14 cellular contexts compared by ENCODE assay signal in the genomic region with DNA sequence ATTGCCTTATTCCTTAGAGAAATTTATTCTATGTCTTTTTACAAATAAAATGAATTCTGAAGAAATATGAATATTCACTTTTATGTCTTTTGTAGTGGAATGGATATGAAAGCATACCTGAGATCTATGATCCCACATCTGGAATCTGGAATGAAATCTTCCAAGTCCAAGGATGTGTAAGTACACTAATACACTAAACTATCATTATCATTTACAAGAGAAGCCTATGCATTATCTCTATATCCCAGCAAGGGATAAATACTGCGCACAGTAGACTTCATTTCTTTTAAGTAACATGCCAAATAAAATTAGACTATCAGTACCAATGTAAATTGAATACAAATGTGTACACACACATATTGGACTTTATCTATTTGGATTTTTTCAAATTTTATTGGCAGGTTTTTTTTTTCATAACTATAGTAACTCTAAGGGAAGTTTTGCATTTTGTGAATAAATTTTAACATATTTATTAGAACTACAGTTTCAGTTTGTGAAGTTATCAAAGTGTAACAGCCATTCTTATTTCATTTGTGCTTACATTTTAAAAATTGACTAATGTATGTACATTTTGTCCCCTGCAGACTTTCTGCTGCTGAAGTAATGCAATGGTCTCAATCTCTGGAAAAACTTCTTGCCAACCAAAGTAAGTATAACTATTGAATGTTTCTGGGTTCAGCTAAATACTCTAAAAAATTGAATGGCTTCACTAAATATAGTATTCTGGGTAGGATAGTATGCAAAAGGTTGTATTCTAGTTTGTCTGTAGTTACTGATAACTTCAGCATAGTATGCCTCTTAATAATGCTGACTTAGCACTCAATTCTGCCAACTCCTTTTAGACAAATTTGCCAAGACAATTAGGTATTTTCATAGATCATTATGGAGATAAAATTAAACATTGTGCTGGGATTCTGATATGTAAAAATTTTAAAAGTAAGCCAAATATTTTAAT. TPM values are rescaled to one million over a fixed set of nuclear protein-coding genes. Genes with fewer than 3 reads are reported as not detected.
DNase-seq lines count a peak whose midpoint lies in the region; ATAC-seq, FAIRE-seq and TF ChIP-seq lines count a peak whose summit lies in the region.
"Had no signal": no experiment of that assay in that cellular context is flagged by ENCODE, and none has a peak within 500 bp of the region (broad histone marks: within the 10 kb centered on the region; RNA-seq: fewer than 3 reads in every experiment).

No MANE protein-coding gene starts in this region.

- TF ChIP-seq EP300 in GM12878 (IDR thresholded peaks at IDR 0.05; ENCODE audit: borderline replicate concordance in 1 of 2, control insufficient read depth in 1 of 2, low read depth in 2 of 2, low read length in 2 of 2), result no peak

- TSS peak; percentile 71 for BruUV-seq in GM12878 (replicated peaks; lab: Mats Ljungman, UMichigan)

- peak overlapping the region; percentile 96 to 98 (median 98) for H3K27ac Mint-ChIP-seq in CD4-positive, CD25-positive, alpha-beta regulatory T cell
- H3K27ac Mint-ChIP-seq in naive thymus-derived CD8-positive, alpha-beta T cell, result peak overlapping the region; percentile 54 to 97 (median 89)
- H3K27ac Mint-ChIP-seq: type B pancreatic cell had no signal

- H3K36me3 ChIP-seq in CD4-positive, CD25-positive, alpha-beta regulatory T cell (ENCODE audit: control insufficient read depth, insufficient read depth, low read length), result peaks cover 31% of the 10 kb centered on the region
- no peaks in the 10 kb centered on the region for H3K36me3 ChIP-seq in GM12878 (ENCODE audit: control insufficient read depth in 2 of 2, insufficient read depth in 2 of 2, low read length in 1 of 2)
- H3K36me3 ChIP-seq: SJSA1 had no signal

- peak; percentile 59 for FAIRE-seq in GM18507 (lab: Jason Lieb, UNC)
- no peak for FAIRE-seq in GM12878 (lab: Jason Lieb, UNC)

- H2AFZ ChIP-seq in GM12878 (ENCODE audit: control insufficient read depth, low read depth, low read length), result no peak overlapping the region

- peaks cover 45 to 87% (median 72%) of the 10 kb centered on the region in 4 donors for H3K4me1 Mint-ChIP-seq in CD4-positive, CD25-positive, alpha-beta regulatory T cell
- peaks cover 2 to 47% (median 23%) of the 10 kb centered on the region in 4 donors for H3K4me1 Mint-ChIP-seq in naive thymus-derived CD8-positive, alpha-beta T cell

- no peak for TF ChIP-seq RAD21 in GM12878 (IDR thresholded peaks at IDR 0.05; ENCODE audit: insufficient read depth, low read depth, low read length)

- peak overlapping the region; percentile 46 for H3K9ac ChIP-seq in GM12878 (ENCODE audit: control insufficient read depth, insufficient read depth, low read length)

- ATAC-seq in CD4-positive, CD25-positive, alpha-beta regulatory T cell (ENCODE audit: low read depth in 2 of 2), result no peak
- peak; percentile 2 for ATAC-seq in GM12878
- no peak for ATAC-seq in naive thymus-derived CD8-positive, alpha-beta T cell
- no peak for ATAC-seq in GM21528 (IDR thresholded peaks at IDR 0.05; ENCODE audit: low FRiP score, unreplicated experiment)

- WGBS in GM12878 (ENCODE audit: insufficient coverage, insufficient replicate concordance, low lambda C conversion rate, missing lambda C conversion rate), result 55% methylated on average over 1 of the region's 1 CpG

- intact Hi-C loops in GM12878 (cut with micrococcal nuclease; ENCODE audit: unreplicated experiment), result loop anchor here (5.0 kb wide), 1 partner anchor 546 kb away; the partner anchor contains the start of gene CDC73

- no peaks in the 10 kb centered on the region for H3K27me3 ChIP-seq in CD4-positive, CD25-positive, alpha-beta regulatory T cell (ENCODE audit: control insufficient read depth, insufficient read depth, low read length)
- no peaks in the 10 kb centered on the region for H3K27me3 ChIP-seq in GM12878 (replicated peaks in 1 of 2; ENCODE audit: control insufficient read depth in 2 of 2, insufficient read depth in 2 of 2, low read length in 1 of 2)

- CTCF ChIA-PET in GM12878 (lab: Yijun Ruan, JAX), result interaction anchor here (0.7 to 4.5 kb wide), 5 partner anchors 18 to 102 kb away, joined by 3 to 35 read pairs (median 9); no protein-coding TSS in a partner anchor

- H3K4me2 ChIP-seq in GM12878 (ENCODE audit: control insufficient read depth, insufficient read depth), result peak overlapping the region; percentile 69

- in situ Hi-C loops in GM12878 (cut with MboI), result no loop called here
- in situ Hi-C loops in KBM-7 (cut with MboI; ENCODE audit: low pct_unique_long_range_greater_than_20kb, low sequenced_read_pairs), result no loop called here

- DNase-seq in CD4-positive, CD25-positive, alpha-beta regulatory T cell, result peak in 1 of 3 donors; percentile 24
- DNase-seq in GM18507 (ENCODE audit: extremely low spot score, insufficient read length, low read depth) (no peak), GM12878 (ENCODE audit: low read depth, low spot score) (no peak), NCI-H2227 (lab: John Stamatoyannopoulos, UW; ENCODE audit: unreplicated experiment) (no peak), RPMI8226 (no peak), KBM-7 (no peak)
- no peak for DNase-seq in naive thymus-derived CD8-positive, alpha-beta T cell
- DNase-seq: NCI-H1048, NCI-H510A, psoas muscle had no signal

- RAD21 ChIA-PET in GM12878 (lab: Charles Lee; ENCODE audit: unreplicated experiment), result interaction anchor here (1.3 to 9.3 kb wide), 10 partner anchors 10 to 70 kb away, joined by 3 to 65 read pairs (median 16); no protein-coding TSS in a partner anchor

- POLR2A ChIA-PET in GM12878 (lab: Charles Lee), result interaction anchor here (1.0 to 5.7 kb wide), 6 partner anchors 18 to 69 kb away, joined by 3 to 34 read pairs (median 8); no protein-coding TSS in a partner anchor
- POLR2A ChIA-PET in naive thymus-derived CD8-positive, alpha-beta T cell (lab: Charles Lee), result no interaction called here

- peaks cover 0 to 3% (median 0%) of the 10 kb centered on the region in 7 donors for H3K9me3 Mint-ChIP-seq in CD4-positive, CD25-positive, alpha-beta regulatory T cell
- H3K9me3 Mint-ChIP-seq in naive thymus-derived CD8-positive, alpha-beta T cell, result no peaks in the 10 kb centered on the region

- H3K4me1 ChIP-seq in CD4-positive, CD25-positive, alpha-beta regulatory T cell (ENCODE audit: control insufficient read depth, insufficient read depth, low read length, poor library complexity, severe bottlenecking), result peaks cover 70% of the 10 kb centered on the region
- peaks cover 3% of the 10 kb centered on the region; the same call in 1 of the 2 replicates for H3K4me1 ChIP-seq in GM12878 (ENCODE audit: control insufficient read depth, insufficient read depth, low read length)
- H3K4me1 ChIP-seq: psoas muscle had no signal

- H3K4me3 Mint-ChIP-seq in CD4-positive, CD25-positive, alpha-beta regulatory T cell, result peak overlapping the region; percentile 90 to 97 (median 91)
- H3K4me3 Mint-ChIP-seq in naive thymus-derived CD8-positive, alpha-beta T cell, result peak overlapping the region in 6 of 10 donors; percentile 3 to 91 (median 72)
- H3K4me3 Mint-ChIP-seq: type B pancreatic cell had no signal

- peaks cover 40% of the 10 kb centered on the region for H3K79me2 ChIP-seq in GM12878 (ENCODE audit: control insufficient read depth, insufficient read depth, low read length)

- SMC1A ChIA-PET in GM12878 (lab: Charles Lee; ENCODE audit: uncharacterized antibody, unreplicated experiment), result interaction anchor here (1.0 to 13.5 kb wide), 14 partner anchors 8 to 99 kb away, joined by 3 to 175 read pairs (median 16); no protein-coding TSS in a partner anchor

- peak overlapping the region; percentile 95 for H3K27ac ChIP-seq in CD4-positive, CD25-positive, alpha-beta regulatory T cell (ENCODE audit: insufficient read depth, low read length, poor library complexity, severe bottlenecking)
- peak overlapping the region; percentile 59 for H3K27ac ChIP-seq in GM12878 (ENCODE audit: control insufficient read depth, insufficient read depth)
- H3K27ac ChIP-seq: psoas muscle, SJSA1 had no signal

- H3K36me3 Mint-ChIP-seq in CD4-positive, CD25-positive, alpha-beta regulatory T cell, result peaks cover 20% of the 10 kb centered on the region
- H3K36me3 Mint-ChIP-seq in naive thymus-derived CD8-positive, alpha-beta T cell, result no peaks in the 10 kb centered on the region
- H3K36me3 Mint-ChIP-seq: type B pancreatic cell had no signal

- no peak for TF ChIP-seq POLR2A in GM12878 (IDR thresholded peaks at IDR 0.05; ENCODE audit: low read depth, low read length)

- no peaks in the 10 kb centered on the region for H3K9me3 ChIP-seq in CD4-positive, CD25-positive, alpha-beta regulatory T cell (ENCODE audit: control insufficient read depth in 2 of 2, low read length in 2 of 2)
- H3K9me3 ChIP-seq in GM12878 (replicated peaks; ENCODE audit: control insufficient read depth, insufficient read depth, low read length), result no peaks in the 10 kb centered on the region
- H3K9me3 ChIP-seq: psoas muscle, SJSA1 had no signal

- H4K20me1 ChIP-seq in GM12878 (ENCODE audit: control insufficient read depth, insufficient read depth), result no peaks in the 10 kb centered on the region

- peaks cover 9% of the 10 kb centered on the region for H3K27me3 Mint-ChIP-seq in CD4-positive, CD25-positive, alpha-beta regulatory T cell
- peaks cover 0 to 4% (median 0%) of the 10 kb centered on the region in 5 donors for H3K27me3 Mint-ChIP-seq in naive thymus-derived CD8-positive, alpha-beta T cell
- H3K27me3 Mint-ChIP-seq: type B pancreatic cell had no signal

- peak overlapping the region; percentile 97 for H3K4me3 ChIP-seq in CD4-positive, CD25-positive, alpha-beta regulatory T cell (ENCODE audit: low read depth, low read length)
- peak overlapping the region; percentile 63 for H3K4me3 ChIP-seq in GM12878
- H3K4me3 ChIP-seq: psoas muscle, SJSA1 had no signal

- TF ChIP-seq CTCF in GM12878 (IDR thresholded peaks at IDR 0.05 in 2 of 3, conservative IDR thresholded peaks at IDR 0.05 in 1 of 3; ENCODE audit: control insufficient read depth in 2 of 3, extremely low read depth in 1 of 3, insufficient read depth in 1 of 3, low read depth in 3 of 3, low read length in 3 of 3), result no peak

RNA-seq across cellular contexts. Expression of gene RGS1, which starts 0.9 kb away (rescaled TPM):
- 2,600 TPM for total RNA-seq in CD4-positive, CD25-positive, alpha-beta regulatory T cell
- polyA plus RNA-seq in CD4-positive, CD25-positive, alpha-beta regulatory T cell, result 100 to 1,000 TPM; 118 to 294 (median 158) TPM
- 1,986 and 2,133 TPM in 2 replicates for total RNA-seq in GM12878 (2013; cell fraction: nucleolus; rRNA removed)
- 43.7 and 68.1 TPM in 2 replicates for total RNA-seq in GM12878 (2014; rRNA removed)
- 61.3 and 76.2 TPM in 2 replicates for total RNA-seq in GM12878 (2014; rRNA removed; fragmentation: Illumina TruSeq; extraction: Trizol)
- total RNA-seq in GM12878 (2021), result 38.5 and 45.8 TPM in 2 replicates
- 60.0 TPM for polyA plus RNA-seq in GM12878 (2011; ENCODE audit: low read depth)
- 882 and 1,502 TPM in 2 replicates for polyA plus RNA-seq in GM12878 (2011; rRNA removed)
- 230 and 358 TPM in 2 replicates for polyA plus RNA-seq in GM12878 (2011; cell fraction: cytosol; rRNA removed)
- polyA plus RNA-seq in GM12878 (2011; cell fraction: nucleus; rRNA removed), result 346 and 598 TPM in 2 replicates
- polyA plus RNA-seq in GM12878 (2012), result 92.1 and 280 TPM in 2 replicates
- 48.2 and 72.9 TPM in 2 replicates for polyA plus RNA-seq in GM12878 (2014; fragmentation: Illumina TruSeq; extraction: Trizol)
- polyA plus RNA-seq in GM12878 (2014; fragmentation: Nextera tagmentation; extraction: Ambion mirVana), result 10 to 100 TPM; 50.8 to 52.2 TPM
- 26.6 and 38.0 TPM in 2 replicates for polyA plus RNA-seq in GM12878 (2014; rRNA removed)
- polyA plus RNA-seq in GM12878 (2016; fragmentation: Nextera tagmentation; extraction: Ambion mirVana), result 10 to 100 TPM; 20.7 to 21.3 TPM
- 283 and 396 TPM in 2 replicates for polyA minus RNA-seq in GM12878 (2011; rRNA and poly(A)+ RNA removed)
- polyA minus RNA-seq in GM12878 (2011; cell fraction: cytosol; rRNA and poly(A)+ RNA removed), result 140 and 173 TPM in 2 replicates
- polyA minus RNA-seq in GM12878 (2011; cell fraction: nucleus; rRNA and poly(A)+ RNA removed), result 1,153 and 1,417 TPM in 2 replicates
- 1 to 10 TPM in 1 of 2 experiments, under 1 TPM in 1; 0.58 to 1.7 TPM for total RNA-seq in naive thymus-derived CD8-positive, alpha-beta T cell
- polyA plus RNA-seq in naive thymus-derived CD8-positive, alpha-beta T cell, result 10 to 100 TPM in 1 of 3 donors, 1 to 10 TPM in 2; 3.9 to 37.6 (median 4.8) TPM
- total RNA-seq: SJSA1 had no signal

RNA-seq across cellular contexts. Expression of gene RGS13, which starts 59.5 kb away (rescaled TPM):
- 0.32 TPM for total RNA-seq in CD4-positive, CD25-positive, alpha-beta regulatory T cell
- not detected for polyA plus RNA-seq in CD4-positive, CD25-positive, alpha-beta regulatory T cell
- total RNA-seq in GM12878 (2013; cell fraction: nucleolus; rRNA removed), result 2.9 and 3.3 TPM in 2 replicates
- total RNA-seq in GM12878 (2014; rRNA removed) (0.23 and 0.33 TPM in 2 replicates), GM12878 (2014; rRNA removed; fragmentation: Illumina TruSeq; extraction: Trizol) (0.28 and 0.36 TPM in 2 replicates), GM12878 (2021) (0.23 and 0.29 TPM in 2 replicates)
- 0.17 TPM for polyA plus RNA-seq in GM12878 (2011; ENCODE audit: low read depth)
- polyA plus RNA-seq in GM12878 (2011; rRNA removed) (16.0 and 33.6 TPM in 2 replicates), GM12878 (2014; fragmentation: Illumina TruSeq; extraction: Trizol) (0.35 and 0.63 TPM in 2 replicates), GM12878 (2014; fragmentation: Nextera tagmentation; extraction: Ambion mirVana) (under 1 TPM; 0.66 to 0.77 TPM), GM12878 (2014; rRNA removed) (0.16 and 0.36 TPM in 2 replicates), GM12878 (2016; fragmentation: Nextera tagmentation; extraction: Ambion mirVana) (under 1 TPM in 1 of 2 experiments, not detected in 1; 0.26 TPM)
- 2.7 and 2.9 TPM in 2 replicates for polyA plus RNA-seq in GM12878 (2011; cell fraction: cytosol; rRNA removed)
- 19.3 and 26.7 TPM in 2 replicates for polyA plus RNA-seq in GM12878 (2011; cell fraction: nucleus; rRNA removed)
- polyA plus RNA-seq in GM12878 (2012), result 0.41 and 0.52 TPM in 2 replicates
- 6.7 and 7.0 TPM in 2 replicates for polyA minus RNA-seq in GM12878 (2011; rRNA and poly(A)+ RNA removed)
- 1.1 and 1.5 TPM in 2 replicates for polyA minus RNA-seq in GM12878 (2011; cell fraction: cytosol; rRNA and poly(A)+ RNA removed)
- 14.4 and 18.1 TPM in 2 replicates for polyA minus RNA-seq in GM12878 (2011; cell fraction: nucleus; rRNA and poly(A)+ RNA removed)
- total RNA-seq in naive thymus-derived CD8-positive, alpha-beta T cell, result not detected
- polyA plus RNA-seq in naive thymus-derived CD8-positive, alpha-beta T cell, result not detected
- total RNA-seq: left ventricle myocardium superior, SJSA1 had no signal
